ENCODE assay signal across 15 cellular contexts in the genomic region with DNA sequence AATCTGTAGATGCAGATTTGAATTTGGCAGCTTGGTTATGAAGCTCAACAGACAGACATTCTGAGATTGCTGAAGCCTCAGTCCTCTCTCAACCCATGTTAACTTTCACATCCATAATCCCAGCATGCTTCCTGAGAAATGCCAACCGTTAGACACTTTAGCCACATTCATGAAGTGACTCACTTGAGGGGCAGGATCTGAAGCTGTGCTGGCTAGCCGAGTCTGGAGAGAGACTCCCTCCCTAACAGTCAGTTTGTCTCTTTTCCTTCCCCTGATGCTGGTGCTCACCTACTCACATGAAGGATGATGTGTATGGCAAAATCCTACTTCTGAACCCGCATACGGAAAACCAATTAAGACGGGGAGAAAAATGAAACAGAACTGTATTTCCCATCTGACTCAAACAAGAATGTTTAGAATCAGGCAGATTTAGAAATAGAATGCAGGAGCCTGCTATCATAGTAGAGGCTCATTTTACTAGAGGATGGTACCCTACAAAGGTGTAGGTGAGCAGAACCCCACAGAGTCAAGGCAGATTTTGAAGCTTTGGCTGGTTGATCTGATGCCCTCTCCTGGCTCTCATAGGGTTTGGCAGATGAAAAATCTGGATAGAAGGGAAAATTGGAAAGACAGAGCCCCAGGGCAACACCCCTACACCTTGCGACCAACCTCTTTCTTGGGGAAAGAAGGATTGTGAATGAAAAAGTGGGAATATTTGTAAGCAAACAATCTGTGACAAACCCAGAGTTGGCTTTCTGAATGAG.
DNase-seq lines count a peak whose midpoint lies in the region; ATAC-seq, FAIRE-seq and TF ChIP-seq lines count a peak whose summit lies in the region.
"Had no signal": no experiment of that assay in that cellular context is flagged by ENCODE, and none has a peak within 500 bp of the region (broad histone marks: within the 10 kb centered on the region; RNA-seq: fewer than 3 reads in every experiment).

No MANE protein-coding gene starts in this region.

- peak overlapping the region; percentile 67 for H3K27ac Mint-ChIP-seq in HFFc6

- POLR2A ChIA-PET in AG04449 (lab: Yijun Ruan, JAX), result no interaction called here

- DNase-seq in AG04449 (ENCODE audit: low read depth, low spot score), result no peak
- DNase-seq in HFFc6, result peak; percentile 53
- no peak for DNase-seq in astrocyte of the cerebellum (ENCODE audit: low read depth)
- DNase-seq in iPS-NIHi7 (ENCODE audit: extremely low spot score), result peak; percentile 39
- no peak for DNase-seq in GM19239 (ENCODE audit: insufficient read length, low spot score)
- DNase-seq in ureter (ENCODE audit: low spot score), result no peak
- DNase-seq: activated naive CD4-positive, alpha-beta T cell treated with anti-CD3 and anti-CD28 coated beads, Interleukin-2, amount 50 U/mL, for 16 hours; dorsolateral prefrontal cortex; heart right ventricle; NCI-H446; uterus had no signal

- H3K9me3 Mint-ChIP-seq in HFFc6, result peaks cover 7% of the 10 kb centered on the region; the same call in 1 of the 2 replicates

- no peak for FAIRE-seq in GM19239 (lab: Jason Lieb, UNC)

- H3K4me3 ChIP-seq in AG04449 (ENCODE audit: low read depth, low read length) (no peak overlapping the region), astrocyte of the cerebellum (ENCODE audit: low read depth, low read length) (no peak overlapping the region)
- H3K4me3 ChIP-seq: BLaER1, dorsolateral prefrontal cortex, heart right ventricle, uterus had no signal

- no peak overlapping the region; the same call in 1 of the 2 replicates for H3K4me3 Mint-ChIP-seq in HFFc6

- H3K36me3 Mint-ChIP-seq in HFFc6 (ENCODE audit: low read depth), result peaks cover 27% of the 10 kb centered on the region

- CTCF ChIA-PET in AG04449 (lab: Yijun Ruan, JAX), result interaction anchor here (0.6 to 1.4 kb wide), 5 partner anchors 12 to 332 kb away, joined by 3 to 5 read pairs (median 3); no protein-coding TSS in a partner anchor

- H3K4me1 Mint-ChIP-seq in HFFc6 (ENCODE audit: low read depth), result peaks cover 55% of the 10 kb centered on the region

- ATAC-seq in HG03571 (IDR thresholded peaks at IDR 0.05; ENCODE audit: unreplicated experiment), result no peak
- ATAC-seq in GM21737 (IDR thresholded peaks at IDR 0.05; ENCODE audit: unreplicated experiment), result no peak
- ATAC-seq: Panc1 had no signal

- no peaks in the 10 kb centered on the region for H3K27me3 Mint-ChIP-seq in HFFc6 (ENCODE audit: insufficient read depth)

- peak; percentile 22 for TF ChIP-seq CTCF in AG04449 (IDR thresholded peaks at IDR 0.05; ENCODE audit: insufficient read depth, low read length, missing control alignments)
- peak; percentile 57; the same call in 1 of the 2 replicates for TF ChIP-seq CTCF in HFFc6 (IDR thresholded peaks at IDR 0.05)
- TF ChIP-seq CTCF in astrocyte of the cerebellum (IDR thresholded peaks at IDR 0.05; ENCODE audit: low read depth, low read length, missing control alignments), result peak; percentile 19

- in situ Hi-C loops in astrocyte of the cerebellum (cut with HindIII; ENCODE audit: low sequenced_read_pairs), result loop anchor here (5.0 kb wide), 1 partner anchor 52 kb away; no protein-coding TSS in a partner anchor

Comparison
In these comparisons a context has a peak if more than half of its experiments do, and no peak if none do; other contexts are left out.
1. DNase-seq: peak in HFFc6 (single experiment) and iPS-NIHi7 (single experiment); none in AG04449 (single experiment), astrocyte of the cerebellum (single experiment), GM19239 (single experiment) and ureter (single experiment).
2. Peak in every context shown above with its lines, with median percentiles within 50 percentile points of each other: CTCF ChIP-seq.